8 cellular contexts compared by ENCODE assay signal in the genomic region with DNA sequence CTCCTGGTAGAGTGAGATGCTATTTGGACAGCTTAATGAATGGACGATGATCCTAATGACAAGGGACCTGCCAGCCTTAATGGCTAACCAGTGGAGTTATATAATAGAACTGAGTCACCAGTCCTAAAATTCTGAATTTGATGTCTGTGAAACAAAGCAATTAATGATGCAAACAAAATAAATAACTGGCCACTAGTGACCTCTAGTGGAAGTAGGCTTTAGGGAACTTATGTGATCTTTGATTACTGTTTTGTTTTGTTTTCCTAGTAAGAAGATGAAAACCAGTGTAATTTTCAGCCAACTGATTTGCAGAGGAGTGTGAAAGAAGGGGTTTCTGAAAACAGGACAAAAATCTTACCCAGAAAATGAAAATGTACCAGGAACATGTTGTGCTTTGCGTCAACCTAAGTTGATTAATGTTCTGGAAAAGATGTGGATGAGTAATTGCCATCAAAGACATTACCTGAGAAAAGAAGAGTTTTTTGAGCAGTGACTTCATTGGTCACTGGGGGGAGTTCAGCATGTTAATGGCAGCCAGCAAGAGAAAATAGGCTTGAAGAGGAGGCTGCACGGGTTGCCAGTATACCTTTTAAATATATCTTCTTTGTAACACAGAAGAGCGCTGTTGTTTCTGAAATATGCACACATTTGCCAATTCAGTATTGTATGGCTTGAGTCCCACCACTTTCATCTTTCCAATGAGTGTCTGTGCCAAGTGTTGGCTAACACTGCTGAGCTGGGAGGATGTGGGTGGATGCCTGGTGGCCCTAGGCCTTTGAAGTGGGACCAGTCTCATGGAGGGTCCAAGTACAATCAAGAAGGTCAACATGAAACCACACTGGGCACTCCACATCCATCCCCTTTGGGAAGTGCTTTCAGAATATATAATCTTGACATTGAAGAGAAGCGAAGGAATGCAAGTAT. TPM values are rescaled to one million over a fixed set of nuclear protein-coding genes. Genes with fewer than 3 reads are reported as not detected.
DNase-seq lines count a peak whose midpoint lies in the region; ATAC-seq lines count a peak whose summit lies in the region.

No MANE protein-coding gene starts in this region.

- H3K9me3 ChIP-seq in skeletal muscle satellite cell (replicated peaks; ENCODE audit: low read length), result no peaks in the 10 kb centered on the region

- intact Hi-C loops in posterior cingulate gyrus (cut with DNase I), result loop anchor here (2.0 kb wide), 1 partner anchor 289 kb away; no protein-coding TSS in a partner anchor

- H3K4me1 ChIP-seq in skeletal muscle satellite cell (ENCODE audit: control insufficient read depth, insufficient read depth, low read length), result peaks cover 17% of the 10 kb centered on the region

- H3K27me3 ChIP-seq in skeletal muscle satellite cell (ENCODE audit: control insufficient read depth, insufficient read depth, low read length), result no peaks in the 10 kb centered on the region

- no peak overlapping the region for H3K4me3 ChIP-seq in skeletal muscle satellite cell (ENCODE audit: low read length)

- DNase-seq in EH (ENCODE audit: low read depth) (peak; percentile 74), M059J (ENCODE audit: low read depth) (peak; percentile 81), SKM-1 (lab: John Stamatoyannopoulos, UW; ENCODE audit: unreplicated experiment) (peak; percentile 4), glomerular endothelial cell (ENCODE audit: extremely low read depth, low read depth, low spot score) (peak; percentile 68), posterior cingulate gyrus (no peak)

- no peaks in the 10 kb centered on the region for H3K36me3 ChIP-seq in skeletal muscle satellite cell (ENCODE audit: insufficient read depth, low read length)

- ATAC-seq in HG02798 (IDR thresholded peaks at IDR 0.05; ENCODE audit: poor library complexity, unreplicated experiment) (no peak), GM21528 (IDR thresholded peaks at IDR 0.05; ENCODE audit: low FRiP score, unreplicated experiment) (no peak)

- no peak overlapping the region for H3K9ac ChIP-seq in skeletal muscle satellite cell (ENCODE audit: low read depth, low read length)

- peak overlapping the region; percentile 36 for H3K4me2 ChIP-seq in skeletal muscle satellite cell (ENCODE audit: low read length)

RNA-seq across cellular contexts. Expression of a gene that starts 9.3 kb away (rescaled TPM):
- 54.4 and 58.0 TPM in 2 replicates for total RNA-seq in M059J (2014; rRNA removed; shearing (Covaris generic))
- total RNA-seq in glomerular endothelial cell, result 68.7 and 80.8 TPM in 2 replicates
- 76.0 and 80.6 TPM in 2 replicates for total RNA-seq in skeletal muscle satellite cell (2012; rRNA removed)

RNA-seq across cellular contexts. Expression of a gene that starts 57.2 kb away (rescaled TPM):
- 17.6 and 24.0 TPM in 2 replicates for total RNA-seq in M059J (2014; rRNA removed; shearing (Covaris generic))
- total RNA-seq in glomerular endothelial cell, result 317 and 450 TPM in 2 replicates
- 846 and 904 TPM in 2 replicates for total RNA-seq in skeletal muscle satellite cell (2012; rRNA removed)

Comparison
In these comparisons a context has a peak if more than half of its experiments do, and no peak if none do; other contexts are left out.
1. DNase-seq: peak in EH (single experiment), M059J (single experiment), SKM-1 (single experiment) and glomerular endothelial cell (single experiment); none in posterior cingulate gyrus (0 of 10).
2. RNA of a gene that starts 57.2 kb away (total RNA-seq): 317 to 450 TPM in glomerular endothelial cell; 17.6 to 24.0 TPM in M059J; every median in the first group is over 10 times any median in the second.